8 cellular contexts compared by ENCODE assay signal in genomic region chr7:114086491-114086905, GRCh38.
DNase-seq lines count a peak whose midpoint lies in the region; ATAC-seq and TF ChIP-seq lines count a peak whose summit lies in the region.

No MANE protein-coding gene starts in this region.

- H3K9me3 ChIP-seq in MG63 (no peaks in the 10 kb centered on the region), upper lobe of right lung (no peaks in the 10 kb centered on the region)

- peak; percentile 27 for ATAC-seq in memory B cell (ENCODE audit: low read depth)
- peak; percentile 24 for ATAC-seq in upper lobe of right lung
- no peak for ATAC-seq in HG03342 (IDR thresholded peaks at IDR 0.05; ENCODE audit: unreplicated experiment)
- no peak for ATAC-seq in HG02938 (IDR thresholded peaks at IDR 0.05; ENCODE audit: unreplicated experiment)

- peak overlapping the region; percentile 82 for H3K27ac ChIP-seq in upper lobe of right lung

- TF ChIP-seq CTCF in GM12865 (IDR thresholded peaks at IDR 0.05; ENCODE audit: insufficient read depth, low read depth, low read length, missing control alignments) (no peak), upper lobe of right lung (IDR thresholded peaks at IDR 0.05) (no peak)

- H3K9me3 Mint-ChIP-seq in dendritic cell treated with granulocyte-macrophage colony-stimulating factor and Interleukin-4, amounts not matched to agents 40 ng/mL and 50 ng/mL, for 4 days = no peaks in the 10 kb centered on the region
- H3K9me3 Mint-ChIP-seq in memory B cell = no peaks in the 10 kb centered on the region

- H3K36me3 ChIP-seq in MG63 (no peaks in the 10 kb centered on the region), upper lobe of right lung (no peaks in the 10 kb centered on the region)

- no peak overlapping the region for H3K27ac Mint-ChIP-seq in dendritic cell treated with granulocyte-macrophage colony-stimulating factor and Interleukin-4, amounts not matched to agents 40 ng/mL and 50 ng/mL, for 4 days
- no peak overlapping the region for H3K27ac Mint-ChIP-seq in memory B cell

- peaks cover 79% of the 10 kb centered on the region for H3K27me3 Mint-ChIP-seq in dendritic cell treated with granulocyte-macrophage colony-stimulating factor and Interleukin-4, amounts not matched to agents 40 ng/mL and 50 ng/mL, for 4 days
- peaks cover 31% of the 10 kb centered on the region for H3K27me3 Mint-ChIP-seq in memory B cell

- intact Hi-C loops in dendritic cell treated with granulocyte-macrophage colony-stimulating factor and Interleukin-4, amounts not matched to agents 40 ng/mL and 50 ng/mL, for 4 days (cut with micrococcal nuclease) = loop anchor here (5.0 to 10.0 kb wide), 3 partner anchors 34 to 778 kb away; no protein-coding TSS in a partner anchor
- intact Hi-C loops in upper lobe of right lung (cut with DNase I) = no loop called here

- no peaks in the 10 kb centered on the region for H3K36me3 Mint-ChIP-seq in dendritic cell treated with granulocyte-macrophage colony-stimulating factor and Interleukin-4, amounts not matched to agents 40 ng/mL and 50 ng/mL, for 4 days (ENCODE audit: low read depth)
- H3K36me3 Mint-ChIP-seq in memory B cell = no peaks in the 10 kb centered on the region

- peak overlapping the region; percentile 87 for H3K4me3 ChIP-seq in GM12865 (ENCODE audit: low read depth, low read length)
- peak overlapping the region; percentile 46 for H3K4me3 ChIP-seq in MG63
- H3K4me3 ChIP-seq in upper lobe of right lung = peak overlapping the region; percentile 59

- H3K4me3 Mint-ChIP-seq in dendritic cell treated with granulocyte-macrophage colony-stimulating factor and Interleukin-4, amounts not matched to agents 40 ng/mL and 50 ng/mL, for 4 days = peak overlapping the region; percentile 87
- H3K4me3 Mint-ChIP-seq in memory B cell = peak overlapping the region; percentile 87

- peaks cover 54% of the 10 kb centered on the region for H3K4me1 Mint-ChIP-seq in dendritic cell treated with granulocyte-macrophage colony-stimulating factor and Interleukin-4, amounts not matched to agents 40 ng/mL and 50 ng/mL, for 4 days (ENCODE audit: low read depth)
- peaks cover 37% of the 10 kb centered on the region for H3K4me1 Mint-ChIP-seq in memory B cell

- DNase-seq in GM12865 (ENCODE audit: low read depth) (peak; percentile 43), MG63 (no peak), memory B cell (ENCODE audit: low spot score in 2 of 2) (peak in 1 of 2 donors; percentile 13), upper lobe of right lung (peak; percentile 76), AG08395 (ENCODE audit: low spot score) (no peak)

- peaks cover 21% of the 10 kb centered on the region for H3K4me1 ChIP-seq in upper lobe of right lung

- H3K27me3 ChIP-seq in MG63 = peaks cover 34% of the 10 kb centered on the region
- peaks cover 54% of the 10 kb centered on the region for H3K27me3 ChIP-seq in upper lobe of right lung

Comparison
In these comparisons a context has a peak if more than half of its experiments do, and no peak if none do; other contexts are left out.
1. DNase-seq: peak in GM12865 (single experiment) and upper lobe of right lung (single experiment); none in MG63 (single experiment) and AG08395 (single experiment).
2. ATAC-seq: peak in memory B cell (single experiment) and upper lobe of right lung (single experiment); none in HG03342 (single experiment) and HG02938 (single experiment).
3. Peak in every context shown above with its lines, with median percentiles within 50 percentile points of each other: H3K4me3 ChIP-seq.